Comparison of ENCODE assay signal across 8 cellular contexts in the genomic region with DNA sequence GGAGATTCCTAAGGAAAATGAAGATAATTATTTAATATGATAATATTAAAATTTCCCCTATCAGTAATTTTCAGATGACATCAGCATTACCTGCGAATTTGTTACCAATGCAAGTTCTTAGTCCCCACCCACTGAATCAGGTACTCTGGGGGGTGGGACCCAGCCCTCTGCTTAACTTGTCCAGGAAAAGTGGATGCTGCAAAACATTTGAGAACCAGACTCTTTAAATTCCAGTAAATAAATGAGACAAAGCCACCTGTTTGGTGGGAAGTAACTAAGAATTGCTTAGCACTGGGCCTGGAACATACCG. TPM values are rescaled to one million over a fixed set of nuclear protein-coding genes. Genes with fewer than 3 reads are reported as not detected.
DNase-seq lines count a peak whose midpoint lies in the region; ATAC-seq and TF ChIP-seq lines count a peak whose summit lies in the region.

No MANE protein-coding gene starts in this region.

- ATAC-seq in natural killer cell (no peak), HG03159 (IDR thresholded peaks at IDR 0.05; ENCODE audit: unreplicated experiment) (no peak)

- peaks cover 31% of the 10 kb centered on the region for H3K36me3 Mint-ChIP-seq in chondrocyte (ENCODE audit: low read depth)
- no peaks in the 10 kb centered on the region for H3K36me3 Mint-ChIP-seq in natural killer cell

- peaks cover 3% of the 10 kb centered on the region for H3K36me3 ChIP-seq in ACC112 (ENCODE audit: insufficient read depth, low read length)
- H3K36me3 ChIP-seq in HUES6 (ENCODE audit: control insufficient read depth, insufficient read depth, low read length), result no peaks in the 10 kb centered on the region

- peaks cover 19% of the 10 kb centered on the region for H3K4me1 Mint-ChIP-seq in chondrocyte (ENCODE audit: low read depth)
- H3K4me1 Mint-ChIP-seq in natural killer cell, result peaks cover 13 to 19% of the 10 kb centered on the region in 2 donors

- CTCF ChIA-PET in RWPE1 (lab: Yijun Ruan, JAX), result no interaction called here

- no peak for TF ChIP-seq CTCF in chondrocyte (IDR thresholded peaks at IDR 0.05)
- no peak for TF ChIP-seq CTCF in natural killer cell (IDR thresholded peaks at IDR 0.05)
- TF ChIP-seq CTCF in RWPE1 (conservative IDR thresholded peaks at IDR 0.05; ENCODE audit: low read depth), result no peak

- H3K4me3 ChIP-seq in ACC112 (ENCODE audit: low read depth, low read length) (peak overlapping the region; percentile 87; the same call in 1 of the 2 replicates), HUES6 (ENCODE audit: low read depth, low read length) (peak overlapping the region; percentile 74)

- intact Hi-C loops in natural killer cell (cut with micrococcal nuclease), result loop anchor here (1.0 kb wide), 2 partner anchors 40 to 96 kb away; a partner anchor contains a TSS

- H3K27me3 ChIP-seq in ACC112 (ENCODE audit: insufficient read depth, low read length) (0 out of 2 replicates have a peak, but pooled peaks cover 4% of the 10 kb centered on the region), HUES6 (ENCODE audit: control insufficient read depth, insufficient read depth, low read length) (no peaks in the 10 kb centered on the region)

- no peak overlapping the region for H3K27ac Mint-ChIP-seq in chondrocyte (ENCODE audit: unreplicated experiment)
- H3K27ac Mint-ChIP-seq in natural killer cell, result peak overlapping the region; percentile 81 to 86

- H3K9me3 Mint-ChIP-seq in chondrocyte (ENCODE audit: low read depth) (peaks cover 48% of the 10 kb centered on the region), natural killer cell (no peaks in the 10 kb centered on the region)

- H2AFZ ChIP-seq in ACC112 (ENCODE audit: low read length, unreplicated experiment), result no peak overlapping the region

- H3K4me3 Mint-ChIP-seq in chondrocyte (ENCODE audit: unreplicated experiment) (peak overlapping the region; percentile 86), natural killer cell (peak overlapping the region; percentile 92)

- H3K9ac ChIP-seq in HUES6 (ENCODE audit: low read length), result no peak overlapping the region

- H3K27ac ChIP-seq in ACC112 (ENCODE audit: low read depth, low read length), result no peak overlapping the region
- no peak overlapping the region for H3K27ac ChIP-seq in HUES6 (ENCODE audit: low read depth, low read length)
- no peak overlapping the region for H3K27ac ChIP-seq in RWPE1

- DNase-seq in chondrocyte (ENCODE audit: low spot score) (no peak), natural killer cell (no peak), activated gamma-delta T cell (lab: John Stamatoyannopoulos, UW) (no peak), RWPE1 (ENCODE audit: low spot score) (no peak)
- DNase-seq in stimulated activated CD4-positive, alpha-beta T cell treated with anti-CD3 and anti-CD28 coated beads, Interleukin-2, amount 100 ng/mL, for 24 hours, result no peak

- H3K9me3 ChIP-seq in HUES6 (ENCODE audit: control insufficient read depth, insufficient read depth, low read depth, low read length), result no peaks in the 10 kb centered on the region

- POLR2A ChIA-PET in RWPE1 (lab: Yijun Ruan, JAX; ENCODE audit: low non-redundant PET), result no interaction called here

- peaks cover 8% of the 10 kb centered on the region for H3K79me2 ChIP-seq in ACC112 (ENCODE audit: control insufficient read depth, insufficient read depth, low read length, unreplicated experiment)

- H3K4me1 ChIP-seq in ACC112 (ENCODE audit: control insufficient read depth, insufficient read depth, low read length, unreplicated experiment), result peaks cover 6% of the 10 kb centered on the region
- no peaks in the 10 kb centered on the region for H3K4me1 ChIP-seq in HUES6 (ENCODE audit: control insufficient read depth, insufficient read depth, low read length)

- H3K27me3 Mint-ChIP-seq in chondrocyte (ENCODE audit: low read depth), result peaks cover 6% of the 10 kb centered on the region
- H3K27me3 Mint-ChIP-seq in natural killer cell (ENCODE audit: low read depth in 2 of 2), result peaks cover 8 to 9% of the 10 kb centered on the region in 2 donors

RNA-seq across cellular contexts. Expression of a gene that starts 0.5 kb away (rescaled TPM):
- 3.9 to 8.8 TPM (median 4.8 TPM) in 3 replicates for total RNA-seq in chondrocyte
- 1 to 10 TPM; 4.6 to 5.1 (median 4.8) TPM for total RNA-seq in natural killer cell

RNA-seq across cellular contexts. Expression of a gene that starts 39.5 kb away (rescaled TPM):
- 8.1 to 8.8 TPM (median 8.7 TPM) in 3 replicates for total RNA-seq in chondrocyte
- total RNA-seq in natural killer cell, result 1 to 10 TPM; 3.2 to 3.7 (median 3.5) TPM
